1 cellular context compared by ENCODE assay signal in the genomic region with DNA sequence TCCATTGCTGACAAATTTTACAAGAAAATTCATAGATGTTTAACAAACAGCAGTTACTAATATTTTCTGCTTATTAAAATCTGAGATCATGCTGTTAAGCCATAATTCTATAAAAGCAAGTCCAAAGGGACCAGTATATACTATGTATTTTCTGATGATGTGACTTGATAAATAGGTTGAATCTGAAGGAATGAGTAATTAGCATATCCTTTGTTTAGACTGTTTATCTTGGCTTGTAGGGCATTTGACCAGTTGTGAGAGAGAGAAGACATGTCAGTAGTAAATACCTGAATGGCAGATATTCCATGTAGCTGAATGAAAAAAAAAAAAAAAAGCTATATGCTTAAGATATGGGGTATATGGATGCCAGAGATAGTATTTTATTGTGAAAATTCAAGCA.
TF ChIP-seq lines count a peak whose summit lies in the region.

No MANE protein-coding gene starts in this region.

TF ChIP-seq in GM23338, 12 proteins besides CTCF, POLR2A, EP300 and RAD21 (continued from another document):
- TF ChIP-seq, protein P1, sequence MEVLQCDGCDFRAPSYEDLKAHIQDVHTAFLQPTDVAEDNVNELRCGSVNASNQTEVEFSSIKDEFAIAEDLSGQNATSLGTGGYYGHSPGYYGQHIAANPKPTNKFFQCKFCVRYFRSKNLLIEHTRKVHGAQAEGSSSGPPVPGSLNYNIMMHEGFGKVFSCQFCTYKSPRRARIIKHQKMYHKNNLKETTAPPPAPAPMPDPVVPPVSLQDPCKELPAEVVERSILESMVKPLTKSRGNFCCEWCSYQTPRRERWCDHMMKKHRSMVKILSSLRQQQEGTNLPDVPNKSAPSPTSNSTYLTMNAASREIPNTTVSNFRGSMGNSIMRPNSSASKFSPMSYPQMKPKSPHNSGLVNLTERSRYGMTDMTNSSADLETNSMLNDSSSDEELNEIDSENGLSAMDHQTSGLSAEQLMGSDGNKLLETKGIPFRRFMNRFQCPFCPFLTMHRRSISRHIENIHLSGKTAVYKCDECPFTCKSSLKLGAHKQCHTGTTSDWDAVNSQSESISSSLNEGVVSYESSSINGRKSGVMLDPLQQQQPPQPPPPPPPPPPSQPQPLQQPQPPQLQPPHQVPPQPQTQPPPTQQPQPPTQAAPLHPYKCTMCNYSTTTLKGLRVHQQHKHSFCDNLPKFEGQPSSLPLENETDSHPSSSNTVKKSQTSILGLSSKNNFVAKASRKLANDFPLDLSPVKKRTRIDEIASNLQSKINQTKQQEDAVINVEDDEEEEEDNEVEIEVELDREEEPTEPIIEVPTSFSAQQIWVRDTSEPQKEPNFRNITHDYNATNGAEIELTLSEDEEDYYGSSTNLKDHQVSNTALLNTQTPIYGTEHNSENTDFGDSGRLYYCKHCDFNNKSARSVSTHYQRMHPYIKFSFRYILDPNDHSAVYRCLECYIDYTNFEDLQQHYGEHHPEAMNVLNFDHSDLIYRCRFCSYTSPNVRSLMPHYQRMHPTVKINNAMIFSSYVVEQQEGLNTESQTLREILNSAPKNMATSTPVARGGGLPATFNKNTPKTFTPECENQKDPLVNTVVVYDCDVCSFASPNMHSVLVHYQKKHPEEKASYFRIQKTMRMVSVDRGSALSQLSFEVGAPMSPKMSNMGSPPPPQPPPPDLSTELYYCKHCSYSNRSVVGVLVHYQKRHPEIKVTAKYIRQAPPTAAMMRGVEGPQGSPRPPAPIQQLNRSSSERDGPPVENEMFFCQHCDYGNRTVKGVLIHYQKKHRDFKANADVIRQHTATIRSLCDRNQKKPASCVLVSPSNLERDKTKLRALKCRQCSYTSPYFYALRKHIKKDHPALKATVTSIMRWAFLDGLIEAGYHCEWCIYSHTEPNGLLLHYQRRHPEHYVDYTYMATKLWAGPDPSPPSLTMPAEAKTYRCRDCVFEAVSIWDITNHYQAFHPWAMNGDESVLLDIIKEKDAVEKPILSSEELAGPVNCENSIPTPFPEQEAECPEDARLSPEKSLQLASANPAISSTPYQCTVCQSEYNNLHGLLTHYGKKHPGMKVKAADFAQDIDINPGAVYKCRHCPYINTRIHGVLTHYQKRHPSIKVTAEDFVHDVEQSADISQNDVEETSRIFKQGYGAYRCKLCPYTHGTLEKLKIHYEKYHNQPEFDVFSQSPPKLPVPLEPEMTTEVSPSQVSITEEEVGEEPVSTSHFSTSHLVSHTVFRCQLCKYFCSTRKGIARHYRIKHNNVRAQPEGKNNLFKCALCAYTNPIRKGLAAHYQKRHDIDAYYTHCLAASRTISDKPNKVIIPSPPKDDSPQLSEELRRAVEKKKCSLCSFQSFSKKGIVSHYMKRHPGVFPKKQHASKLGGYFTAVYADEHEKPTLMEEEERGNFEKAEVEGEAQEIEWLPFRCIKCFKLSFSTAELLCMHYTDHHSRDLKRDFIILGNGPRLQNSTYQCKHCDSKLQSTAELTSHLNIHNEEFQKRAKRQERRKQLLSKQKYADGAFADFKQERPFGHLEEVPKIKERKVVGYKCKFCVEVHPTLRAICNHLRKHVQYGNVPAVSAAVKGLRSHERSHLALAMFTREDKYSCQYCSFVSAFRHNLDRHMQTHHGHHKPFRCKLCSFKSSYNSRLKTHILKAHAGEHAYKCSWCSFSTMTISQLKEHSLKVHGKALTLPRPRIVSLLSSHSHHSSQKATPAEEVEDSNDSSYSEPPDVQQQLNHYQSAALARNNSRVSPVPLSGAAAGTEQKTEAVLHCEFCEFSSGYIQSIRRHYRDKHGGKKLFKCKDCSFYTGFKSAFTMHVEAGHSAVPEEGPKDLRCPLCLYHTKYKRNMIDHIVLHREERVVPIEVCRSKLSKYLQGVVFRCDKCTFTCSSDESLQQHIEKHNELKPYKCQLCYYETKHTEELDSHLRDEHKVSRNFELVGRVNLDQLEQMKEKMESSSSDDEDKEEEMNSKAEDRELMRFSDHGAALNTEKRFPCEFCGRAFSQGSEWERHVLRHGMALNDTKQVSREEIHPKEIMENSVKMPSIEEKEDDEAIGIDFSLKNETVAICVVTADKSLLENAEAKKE (CRISPR knock-in tag; IDR thresholded peaks at IDR 0.05): no peak
- TF ChIP-seq, protein P2, sequence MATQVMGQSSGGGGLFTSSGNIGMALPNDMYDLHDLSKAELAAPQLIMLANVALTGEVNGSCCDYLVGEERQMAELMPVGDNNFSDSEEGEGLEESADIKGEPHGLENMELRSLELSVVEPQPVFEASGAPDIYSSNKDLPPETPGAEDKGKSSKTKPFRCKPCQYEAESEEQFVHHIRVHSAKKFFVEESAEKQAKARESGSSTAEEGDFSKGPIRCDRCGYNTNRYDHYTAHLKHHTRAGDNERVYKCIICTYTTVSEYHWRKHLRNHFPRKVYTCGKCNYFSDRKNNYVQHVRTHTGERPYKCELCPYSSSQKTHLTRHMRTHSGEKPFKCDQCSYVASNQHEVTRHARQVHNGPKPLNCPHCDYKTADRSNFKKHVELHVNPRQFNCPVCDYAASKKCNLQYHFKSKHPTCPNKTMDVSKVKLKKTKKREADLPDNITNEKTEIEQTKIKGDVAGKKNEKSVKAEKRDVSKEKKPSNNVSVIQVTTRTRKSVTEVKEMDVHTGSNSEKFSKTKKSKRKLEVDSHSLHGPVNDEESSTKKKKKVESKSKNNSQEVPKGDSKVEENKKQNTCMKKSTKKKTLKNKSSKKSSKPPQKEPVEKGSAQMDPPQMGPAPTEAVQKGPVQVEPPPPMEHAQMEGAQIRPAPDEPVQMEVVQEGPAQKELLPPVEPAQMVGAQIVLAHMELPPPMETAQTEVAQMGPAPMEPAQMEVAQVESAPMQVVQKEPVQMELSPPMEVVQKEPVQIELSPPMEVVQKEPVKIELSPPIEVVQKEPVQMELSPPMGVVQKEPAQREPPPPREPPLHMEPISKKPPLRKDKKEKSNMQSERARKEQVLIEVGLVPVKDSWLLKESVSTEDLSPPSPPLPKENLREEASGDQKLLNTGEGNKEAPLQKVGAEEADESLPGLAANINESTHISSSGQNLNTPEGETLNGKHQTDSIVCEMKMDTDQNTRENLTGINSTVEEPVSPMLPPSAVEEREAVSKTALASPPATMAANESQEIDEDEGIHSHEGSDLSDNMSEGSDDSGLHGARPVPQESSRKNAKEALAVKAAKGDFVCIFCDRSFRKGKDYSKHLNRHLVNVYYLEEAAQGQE (IDR thresholded peaks at IDR 0.05; ENCODE audit: unreplicated experiment): no peak
- TF ChIP-seq, protein P3, sequence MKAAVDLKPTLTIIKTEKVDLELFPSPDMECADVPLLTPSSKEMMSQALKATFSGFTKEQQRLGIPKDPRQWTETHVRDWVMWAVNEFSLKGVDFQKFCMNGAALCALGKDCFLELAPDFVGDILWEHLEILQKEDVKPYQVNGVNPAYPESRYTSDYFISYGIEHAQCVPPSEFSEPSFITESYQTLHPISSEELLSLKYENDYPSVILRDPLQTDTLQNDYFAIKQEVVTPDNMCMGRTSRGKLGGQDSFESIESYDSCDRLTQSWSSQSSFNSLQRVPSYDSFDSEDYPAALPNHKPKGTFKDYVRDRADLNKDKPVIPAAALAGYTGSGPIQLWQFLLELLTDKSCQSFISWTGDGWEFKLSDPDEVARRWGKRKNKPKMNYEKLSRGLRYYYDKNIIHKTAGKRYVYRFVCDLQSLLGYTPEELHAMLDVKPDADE (IDR thresholded peaks at IDR 0.05): no peak
- TF ChIP-seq JUNB (IDR thresholded peaks at IDR 0.05; ENCODE audit: unreplicated experiment): no peak
- no peak for TF ChIP-seq ZNF114 (CRISPR knock-in tag; IDR thresholded peaks at IDR 0.05)
- no peak for TF ChIP-seq POLR2AphosphoS5 (IDR thresholded peaks at IDR 0.05; ENCODE audit: low read depth)
- no peak for TF ChIP-seq EZH2phosphoT487 (IDR thresholded peaks at IDR 0.05; ENCODE audit: unreplicated experiment)
